19 cellular contexts compared by ENCODE assay signal in genomic region chr1:157431751-157432150, GRCh38.
DNase-seq lines count a peak whose midpoint lies in the region; ATAC-seq, FAIRE-seq and TF ChIP-seq lines count a peak whose summit lies in the region.
"Had no signal": no experiment of that assay in that cellular context is flagged by ENCODE, and none has a peak within 500 bp of the region (broad histone marks: within the 10 kb centered on the region; RNA-seq: fewer than 3 reads in every experiment).

No MANE protein-coding gene starts in this region.

- H3K36me3 Mint-ChIP-seq in progenitor cell of endocrine pancreas (ENCODE audit: insufficient read depth), result no peaks in the 10 kb centered on the region

- H3K79me1 ChIP-seq in trophoblast cell (ENCODE audit: low read length), result no peaks in the 10 kb centered on the region

- H4K8ac ChIP-seq in trophoblast cell (ENCODE audit: low read depth, low read length), result no peak overlapping the region

- no peaks in the 10 kb centered on the region for H3K4me1 Mint-ChIP-seq in progenitor cell of endocrine pancreas (ENCODE audit: low read depth)
- H3K4me1 Mint-ChIP-seq: activated CD4-positive, alpha-beta T cell treated with anti-CD3 and anti-CD28 coated beads, Interleukin-2, amount 10 ng/mL, durations not matched to agents 24 days and 14 days had no signal

- H3K27ac Mint-ChIP-seq in progenitor cell of endocrine pancreas, result no peak overlapping the region
- H3K27ac Mint-ChIP-seq: activated CD4-positive, alpha-beta T cell treated with anti-CD3 and anti-CD28 coated beads, Interleukin-2, amount 10 ng/mL, durations not matched to agents 24 days and 14 days; activated naive CD4-positive, alpha-beta T cell treated with anti-CD3 and anti-CD28 coated beads for 36 hours had no signal

- no peak overlapping the region for H2BK12ac ChIP-seq in trophoblast cell (ENCODE audit: low read length)

- no peak overlapping the region for H3K14ac ChIP-seq in trophoblast cell (ENCODE audit: low read length)

- no peak overlapping the region for H3K4me3 Mint-ChIP-seq in progenitor cell of endocrine pancreas (ENCODE audit: low read depth)
- H3K4me3 Mint-ChIP-seq: activated CD4-positive, alpha-beta T cell treated with anti-CD3 and anti-CD28 coated beads, Interleukin-2, amount 10 ng/mL, durations not matched to agents 24 days and 14 days; activated naive CD4-positive, alpha-beta T cell treated with anti-CD3 and anti-CD28 coated beads for 36 hours had no signal

- no peak for TF ChIP-seq CTCF in stomach (IDR thresholded peaks at IDR 0.05)
- TF ChIP-seq CTCF in progenitor cell of endocrine pancreas (IDR thresholded peaks at IDR 0.05; ENCODE audit: unreplicated experiment), result no peak

- H4K12ac ChIP-seq in trophoblast cell (ENCODE audit: low read depth, low read length), result no peak overlapping the region

- no peaks in the 10 kb centered on the region for H3K27me3 Mint-ChIP-seq in progenitor cell of endocrine pancreas

- H3K36me3 ChIP-seq in trophoblast cell (ENCODE audit: control insufficient read depth in 1 of 2, insufficient read depth in 2 of 2, low read length in 2 of 2) (no peaks in the 10 kb centered on the region), stomach (no peaks in the 10 kb centered on the region)
- H3K36me3 ChIP-seq: ascending aorta, vagina had no signal

- no peak for ATAC-seq in GM18909 (IDR thresholded peaks at IDR 0.05; ENCODE audit: poor library complexity, unreplicated experiment)
- no peak for ATAC-seq in GM19324 (IDR thresholded peaks at IDR 0.05; ENCODE audit: low FRiP score, unreplicated experiment)
- ATAC-seq: left cardiac atrium had no signal

- H4K91ac ChIP-seq in trophoblast cell (ENCODE audit: low read depth, low read length), result no peak overlapping the region

- no peak for FAIRE-seq in RCC 7860 (lab: Jason Lieb, UNC)

- H3K9me3 Mint-ChIP-seq in progenitor cell of endocrine pancreas (ENCODE audit: low read depth), result no peaks in the 10 kb centered on the region
- H3K9me3 Mint-ChIP-seq: activated CD4-positive, alpha-beta T cell treated with anti-CD3 and anti-CD28 coated beads, Interleukin-2, amount 10 ng/mL, durations not matched to agents 24 days and 14 days; activated naive CD4-positive, alpha-beta T cell treated with anti-CD3 and anti-CD28 coated beads for 36 hours had no signal

- no CpG with 5 or more reads among the region's 5 CpGs for WGBS in trophoblast cell (ENCODE audit: extremely low coverage, insufficient coverage, insufficient read length)
- 83 to 91% (median 90%) methylated on average over 5 of the region's 5 CpGs for WGBS in stomach, 5 donors

- H2AFZ ChIP-seq in trophoblast cell (ENCODE audit: insufficient read depth, low read length, poor library complexity), result no peak overlapping the region
- H2AFZ ChIP-seq: PC-9 had no signal

- H3K9ac ChIP-seq in trophoblast cell (ENCODE audit: low read length), result no peak overlapping the region

- no peak overlapping the region for H3K4ac ChIP-seq in trophoblast cell (ENCODE audit: low read depth, low read length)

- H3K4me2 ChIP-seq in trophoblast cell (ENCODE audit: low read length), result no peak overlapping the region
- H3K4me2 ChIP-seq: PC-9 had no signal

- H3K18ac ChIP-seq in trophoblast cell (ENCODE audit: low read length), result no peak overlapping the region

- no peak overlapping the region for H3K4me3 ChIP-seq in trophoblast cell (ENCODE audit: low read depth, low read length)
- H3K4me3 ChIP-seq in stomach, result no peak overlapping the region
- H3K4me3 ChIP-seq: ascending aorta, dorsolateral prefrontal cortex, PC-9, vagina had no signal

- intact Hi-C loops in stomach (cut with DNase I; ENCODE audit: low total_unique reads), result no loop called here

- DNase-seq in EL (peak; percentile 52), RCC 7860 (ENCODE audit: low spot score) (peak; percentile 59), epithelial cell of prostate (ENCODE audit: low read depth, low spot score) (peak; percentile 59), trophoblast cell (peak; percentile 2 to 25), stomach (no peak), progenitor cell of endocrine pancreas (ENCODE audit: low spot score, unreplicated experiment) (no peak)
- DNase-seq: activated CD4-positive, alpha-beta T cell treated with anti-CD3 and anti-CD28 coated beads, Interleukin-2, amount 10 ng/mL, durations not matched to agents 24 days and 14 days; activated naive CD4-positive, alpha-beta T cell treated with anti-CD3 and anti-CD28 coated beads for 36 hours; AML-193; Caco-2; dorsolateral prefrontal cortex; left cardiac atrium; NCI-H1092; NCI-H69 had no signal

- no peaks in the 10 kb centered on the region for H3K79me2 ChIP-seq in trophoblast cell (ENCODE audit: control insufficient read depth, insufficient read depth, low read length, poor library complexity)

- H3K27me3 ChIP-seq in trophoblast cell (ENCODE audit: insufficient read depth, low read length) (no peaks in the 10 kb centered on the region), stomach (no peaks in the 10 kb centered on the region)
- H3K27me3 ChIP-seq: ascending aorta, vagina had no signal

- TF ChIP-seq EP300 in stomach (IDR thresholded peaks at IDR 0.05), result no peak

- no peak overlapping the region for H3K23ac ChIP-seq in trophoblast cell (ENCODE audit: low read length)

- no peak for TF ChIP-seq POLR2A in stomach (IDR thresholded peaks at IDR 0.05)

- H3K9me3 ChIP-seq in trophoblast cell (ENCODE audit: insufficient read depth, low read depth, low read length) (no peaks in the 10 kb centered on the region), stomach (no peaks in the 10 kb centered on the region)
- H3K9me3 ChIP-seq: ascending aorta, vagina had no signal

- H2BK5ac ChIP-seq in trophoblast cell (ENCODE audit: low read depth, low read length, poor library complexity), result no peak overlapping the region

- H3K4me1 ChIP-seq in trophoblast cell (ENCODE audit: control insufficient read depth in 1 of 2, insufficient read depth in 2 of 2, low read length in 2 of 2) (no peaks in the 10 kb centered on the region), stomach (no peaks in the 10 kb centered on the region)
- H3K4me1 ChIP-seq: ascending aorta, Caco-2 had no signal

- H3K27ac ChIP-seq in epithelial cell of prostate, result peak overlapping the region; percentile 68
- no peak overlapping the region for H3K27ac ChIP-seq in trophoblast cell (ENCODE audit: low read depth, low read length)
- no peak overlapping the region for H3K27ac ChIP-seq in stomach
- H3K27ac ChIP-seq: ascending aorta, dorsolateral prefrontal cortex, PC-9, vagina had no signal

- no peak overlapping the region for H2AK5ac ChIP-seq in trophoblast cell (ENCODE audit: low read length)

- no peak overlapping the region for H2BK120ac ChIP-seq in trophoblast cell (ENCODE audit: insufficient read depth, low read length, poor library complexity)

Comparison
In these comparisons a context has a peak if more than half of its experiments do, and no peak if none do; other contexts are left out.
1. DNase-seq: peak in EL (single experiment), RCC 7860 (single experiment), epithelial cell of prostate (single experiment) and trophoblast cell (2 of 2); none in stomach (single experiment) and progenitor cell of endocrine pancreas (single experiment).